In genomic region chr1:15940110-15941043, GRCh38 we compare ENCODE assay signal across 14 cellular contexts. TPM values are rescaled to one million over a fixed set of nuclear protein-coding genes. Genes with fewer than 3 reads are reported as not detected.
A peak's percentile ranks its signal among the peaks of the same experiment; 100 is the strongest.
DNase-seq lines count a peak whose midpoint lies in the region; ATAC-seq, FAIRE-seq and TF ChIP-seq lines count a peak whose summit lies in the region.
"Had no signal": no experiment of that assay in that cellular context is flagged by ENCODE, and none has a peak within 500 bp of the region (broad histone marks: within the 10 kb centered on the region; RNA-seq: fewer than 3 reads in every experiment).

No MANE protein-coding gene starts in this region.

- no peak for TF ChIP-seq RAD21 in K562 (CRISPR knock-in tag; conservative IDR thresholded peaks at IDR 0.05 in 1 of 2, IDR thresholded peaks at IDR 0.05 in 1 of 2)

- H3K9ac ChIP-seq in K562 (ENCODE audit: insufficient read depth in 1 of 2, low read depth in 2 of 2, low read length in 2 of 2) = no peak overlapping the region
- H3K9ac ChIP-seq: BLaER1 had no signal

- WGBS in K562 (ENCODE audit: insufficient coverage, low coverage, missing lambda C conversion rate) = 93% methylated on average over 13 of the region's 13 CpGs

- H4K20me1 ChIP-seq in K562 (replicated peaks; ENCODE audit: control insufficient read depth, insufficient read depth, low read length) = no peaks in the 10 kb centered on the region

- H3K79me2 ChIP-seq in K562 (ENCODE audit: control insufficient read depth, insufficient read depth, low read length) = no peaks in the 10 kb centered on the region

- peak overlapping the region; percentile 27 for H3K27ac Mint-ChIP-seq in osteocyte (ENCODE audit: unreplicated experiment)

- no peak overlapping the region for H3K4me3 ChIP-seq in AG04450 (ENCODE audit: low read depth, low read length)
- no peak overlapping the region for H3K4me3 ChIP-seq in HEK293 (ENCODE audit: low read depth, low read length)
- H3K4me3 ChIP-seq in K562 = no peak overlapping the region
- H3K4me3 ChIP-seq: BLaER1, sigmoid colon had no signal

- peaks cover 7 to 99% of the 10 kb centered on the region in 2 experiments; a peak in 2 of 3 replicates for H3K36me3 ChIP-seq in HEK293 (ENCODE audit: control insufficient read depth in 2 of 2, insufficient read depth in 1 of 2, low read length in 2 of 2)
- H3K36me3 ChIP-seq in K562 (ENCODE audit: control insufficient read depth, insufficient read depth, low read length) = peaks cover 99% of the 10 kb centered on the region

- H3K27me3 ChIP-seq in AG04450 (ENCODE audit: control insufficient read depth, insufficient read depth, low read length) (no peaks in the 10 kb centered on the region), K562 (ENCODE audit: control insufficient read depth in 2 of 2, insufficient read depth in 2 of 2, low read length in 2 of 2) (no peaks in the 10 kb centered on the region)
- H3K27me3 ChIP-seq: BLaER1, sigmoid colon had no signal

- CTCF ChIA-PET in AG04450 (lab: Charles Lee) (interaction anchor here (0.6 kb wide), 1 partner anchor 124 kb away, joined by 3 read pairs; no protein-coding TSS in a partner anchor), HEK293 (lab: Yijun Ruan, JAX) (interaction anchor here (0.6 kb wide), 1 partner anchor 128 kb away, joined by 3 read pairs; no protein-coding TSS in a partner anchor), K562 (lab: Yijun Ruan, JAX; ENCODE audit: low intra/inter-chr PET ratio) (no interaction called here)

- 0 out of 2 replicates have a peak, but pooled peaks have one; percentile 8 for TF ChIP-seq POLR2A in K562 (conservative IDR thresholded peaks at IDR 0.05)

- H3K4me3 Mint-ChIP-seq in osteocyte (ENCODE audit: unreplicated experiment) = no peak overlapping the region

- intact Hi-C loops in K562 (cut with micrococcal nuclease) = no loop called here

- H3K27ac ChIP-seq in AG04450 (ENCODE audit: low read depth, low read length) = peak overlapping the region; percentile 12
- H3K27ac ChIP-seq in HEK293 (ENCODE audit: extremely low read depth, low read depth, low read length) = no peak overlapping the region
- H3K27ac ChIP-seq in K562 (ENCODE audit: extremely low read depth, low read depth, low read length) = no peak overlapping the region
- H3K27ac ChIP-seq: BLaER1 had no signal

- H3K4me2 ChIP-seq in K562 (ENCODE audit: insufficient read depth, low read length) = no peak overlapping the region
- H3K4me2 ChIP-seq: BLaER1 had no signal

- no peak overlapping the region for H2AFZ ChIP-seq in K562 (ENCODE audit: low read depth, low read length)

- POLR2A ChIA-PET in AG04450 (lab: Yijun Ruan, JAX) = no interaction called here
- POLR2A ChIA-PET in HEK293 (lab: Yijun Ruan, JAX) = interaction anchor here (0.6 kb wide), 1 partner anchor 104 kb away, joined by 8 read pairs; no protein-coding TSS in a partner anchor
- POLR2A ChIA-PET in K562 (lab: Yijun Ruan, JAX) = interaction anchor here (0.8 to 2.0 kb wide), 2 partner anchors 9 to 104 kb away, joined by 4 read pairs; no protein-coding TSS in a partner anchor

- H3K4me1 ChIP-seq in HEK293 (ENCODE audit: control insufficient read depth, insufficient read depth, low read length) (no peaks in the 10 kb centered on the region), K562 (replicated peaks in 1 of 2; ENCODE audit: control insufficient read depth in 2 of 2, insufficient read depth in 2 of 2, low read length in 2 of 2) (peaks cover 0 to 39% of the 10 kb centered on the region in 2 experiments; a peak in 1 of 5 replicates)
- H3K4me1 ChIP-seq: BLaER1 had no signal

- no TSS peak for BruUV-seq in K562 (replicated peaks; lab: Mats Ljungman, UMichigan)

- H3K9me3 ChIP-seq in AG04450 (ENCODE audit: control insufficient read depth, insufficient read depth, low read length) (no peaks in the 10 kb centered on the region; the same call in 1 of the 2 replicates), HEK293 (ENCODE audit: control insufficient read depth, insufficient read depth, low read depth, low read length) (no peaks in the 10 kb centered on the region), K562 (replicated peaks; ENCODE audit: control insufficient read depth, insufficient read depth, low read depth, low read length) (no peaks in the 10 kb centered on the region)
- H3K9me3 ChIP-seq: BLaER1, sigmoid colon had no signal

- FAIRE-seq in K562 (lab: Jason Lieb, UNC) = peak; percentile 19

- H3K4me1 Mint-ChIP-seq in osteocyte (ENCODE audit: unreplicated experiment) = peaks cover 40% of the 10 kb centered on the region

- ATAC-seq in K562 = no peak

- no peaks in the 10 kb centered on the region for H3K27me3 Mint-ChIP-seq in osteocyte (ENCODE audit: unreplicated experiment)

- in situ Hi-C loops in K562 (cut with MboI) = no loop called here

- no peak for TF ChIP-seq EP300 in K562 (IDR thresholded peaks at IDR 0.05; ENCODE audit: low read length)

- peaks cover 31% of the 10 kb centered on the region for H3K36me3 Mint-ChIP-seq in osteocyte (ENCODE audit: unreplicated experiment)

- DNase-seq in AG04450 (ENCODE audit: low read depth, low spot score) (no peak), K562 (ENCODE audit: extremely low read depth in 1 of 4, low spot score in 3 of 4) (no peak), osteocyte (ENCODE audit: extremely low spot score, unreplicated experiment) (no peak), NCI-H2227 treated with DMSO at 0.1 percent for 48 hours (lab: John Stamatoyannopoulos, UW) (no peak), NCI-H2196 (lab: John Stamatoyannopoulos, UW; ENCODE audit: unreplicated experiment) (no peak)
- DNase-seq in activated effector memory CD4-positive, alpha-beta T cell treated with anti-CD3 and anti-CD28 coated beads, Interleukin-2, amount 50 U/mL, for 16 hours = no peak
- DNase-seq: amniotic stem cell; HCEC 1CT; NCI-H1417; NCI-H2171 treated with DMSO at 0.1 percent for 48 hours; stimulated activated CD4-positive, alpha-beta T cell treated with anti-CD3 and anti-CD28 coated beads, Interleukin-1b, Interleukin-23, amount 100 ng/mL, for 48 hours had no signal

- TF ChIP-seq CTCF in AG04450 (IDR thresholded peaks at IDR 0.05; ENCODE audit: low read depth, low read length) (no peak), HEK293 (tag by site-specific recombination; IDR thresholded peaks at IDR 0.05) (no peak), K562 (IDR thresholded peaks at IDR 0.05 in 2 of 3, conservative IDR thresholded peaks at IDR 0.05 in 1 of 3; ENCODE audit: insufficient read depth in 2 of 3, low read depth in 1 of 3, low read length in 3 of 3) (no peak), osteocyte (IDR thresholded peaks at IDR 0.05) (no peak)

- no peaks in the 10 kb centered on the region for H3K9me3 Mint-ChIP-seq in osteocyte (ENCODE audit: unreplicated experiment)

- no peaks in the 10 kb centered on the region for H3K9me1 ChIP-seq in K562 (ENCODE audit: control insufficient read depth, insufficient read depth, low read length)

TF ChIP-seq in HEK293, 187 proteins besides CTCF, POLR2A, EP300 and RAD21 (continues in another document):
- peak; percentile 75 for TF ChIP-seq GLIS1 (tag by site-specific recombination; IDR thresholded peaks at IDR 0.05)
- no peak for TF ChIP-seq KLF16 (tag by site-specific recombination; IDR thresholded peaks at IDR 0.05)

TF ChIP-seq in K562, 482 proteins besides CTCF, POLR2A, EP300 and RAD21:
- TF ChIP-seq MTA1 (IDR thresholded peaks at IDR 0.05; ENCODE audit: borderline replicate concordance) (no peak), TAL1 (IDR thresholded peaks at IDR 0.05) (no peak), POLR2AphosphoS5 (IDR thresholded peaks at IDR 0.05; ENCODE audit: control insufficient read depth, insufficient read depth, low read depth, low read length) (peak; percentile 14; the same call in 1 of the 2 replicates), ZNF12 (CRISPR knock-in tag; IDR thresholded peaks at IDR 0.05) (peak; percentile 90), RBM22 (IDR thresholded peaks at IDR 0.05; ENCODE audit: low read depth, low read length, poor library complexity, severe bottlenecking) (peak; percentile 66)

RNA-seq across cellular contexts. Expression of gene ZBTB17, which starts 35.5 kb away (rescaled TPM):
- polyA plus RNA-seq in AG04450 (2011; rRNA removed) (21.4 and 36.1 TPM in 2 replicates), K562 (2011; rRNA removed) (43.4 and 71.1 TPM in 2 replicates), K562 (2014; fragmentation: Illumina TruSeq; extraction: Trizol) (15.1 and 31.6 TPM in 2 replicates), K562 (2014; fragmentation: Nextera tagmentation; extraction: Ambion mirVana) (1 to 10 TPM; 1.1 to 1.7 TPM), K562 (2014; rRNA removed) (50.3 and 54.1 TPM in 2 replicates)
- polyA minus RNA-seq in AG04450 (2011; rRNA and poly(A)+ RNA removed) = 33.1 and 53.7 TPM in 2 replicates
- 64.2 and 253 TPM in 2 replicates for total RNA-seq in K562 (2011; cell fraction: chromatin; rRNA removed; ENCODE audit: low replicate concordance)
- 186 and 214 TPM in 2 replicates for total RNA-seq in K562 (2011; cell fraction: nucleolus; rRNA removed)
- total RNA-seq in K562 (2011; cell fraction: nucleoplasm; rRNA removed) = 76.0 and 95.5 TPM in 2 replicates
- total RNA-seq in K562 (2014; rRNA removed) (43.3 and 54.0 TPM in 2 replicates), K562 (2014; rRNA removed; fragmentation: Illumina TruSeq; extraction: Trizol) (10.4 and 11.0 TPM in 2 replicates), K562 (2015; rRNA removed; fragmentation: Illumina TruSeq; extraction: Trizol) (29.6 and 33.2 TPM in 2 replicates), K562 (2021) (46.5 and 53.4 TPM in 2 replicates), osteocyte (34.7 and 37.2 TPM in 2 replicates)
- polyA plus RNA-seq in K562 (2011; cell fraction: cytosol; rRNA removed) = 56.0 and 83.7 TPM in 2 replicates
- 333 and 422 TPM in 2 replicates for polyA plus RNA-seq in K562 (2011; cell fraction: nucleus; rRNA removed)
- polyA plus RNA-seq in K562 (2012) = 34.3 and 57.6 TPM in 2 replicates
- 22.8 and 30.5 TPM in 2 replicates for polyA minus RNA-seq in K562 (2011; rRNA and poly(A)+ RNA removed)
- polyA minus RNA-seq in K562 (2011; cell fraction: cytosol; rRNA and poly(A)+ RNA removed) = 36.4 and 38.9 TPM in 2 replicates
- 70.3 and 82.3 TPM in 2 replicates for polyA minus RNA-seq in K562 (2011; cell fraction: nucleus; rRNA and poly(A)+ RNA removed)
